ENCODE assay signal across 10 cellular contexts in the genomic region with DNA sequence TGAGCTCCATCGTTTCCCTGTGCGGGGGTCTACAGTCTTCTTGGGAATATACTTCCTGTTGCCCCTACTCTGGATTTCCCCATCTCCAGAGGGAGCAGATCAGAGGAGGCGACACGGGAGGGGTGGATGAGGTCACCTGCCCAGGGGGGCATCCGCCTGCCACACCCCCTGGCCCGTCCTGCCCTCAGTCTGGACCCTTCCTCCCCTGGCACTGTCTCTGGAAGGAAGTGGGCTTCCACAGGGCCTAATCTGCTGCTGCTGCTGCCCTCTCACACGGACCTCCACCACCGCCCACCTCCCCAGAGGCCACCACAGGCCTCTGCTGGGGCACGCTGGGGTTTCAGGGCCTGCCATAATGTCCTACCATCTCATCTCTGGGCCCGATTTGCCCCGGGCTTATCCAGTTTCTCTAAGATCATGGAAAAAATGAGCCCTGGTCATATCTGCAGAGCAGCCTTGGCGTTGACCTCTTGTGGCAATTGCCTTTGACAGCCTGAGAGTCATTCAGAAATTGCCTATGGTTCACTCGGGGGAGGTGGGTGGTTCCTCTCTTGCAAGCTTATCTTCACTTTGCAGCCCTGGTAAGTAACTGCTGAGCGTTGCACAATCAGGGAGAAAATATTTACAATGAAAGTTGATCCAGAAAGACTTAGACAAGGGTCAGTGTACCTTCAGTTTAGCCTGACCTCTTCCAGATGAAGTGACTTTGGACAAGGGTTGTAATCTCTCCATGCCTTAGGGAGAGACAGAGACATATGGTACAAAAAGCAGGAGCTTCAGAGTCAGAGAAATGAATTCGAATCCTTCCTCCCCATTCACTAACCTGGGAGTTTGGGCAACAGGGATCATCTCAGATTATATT.
A peak's percentile ranks its signal among the peaks of the same experiment; 100 is the strongest.
DNase-seq lines count a peak whose midpoint lies in the region; ATAC-seq, FAIRE-seq and TF ChIP-seq lines count a peak whose summit lies in the region.
"Had no signal": no experiment of that assay in that cellular context is flagged by ENCODE, and none has a peak within 500 bp of the region (broad histone marks: within the 10 kb centered on the region; RNA-seq: fewer than 3 reads in every experiment).

No MANE protein-coding gene starts in this region.

- H3K27ac ChIP-seq in Peyer's patch (peak overlapping the region; percentile 13 to 90 (median 59)), heart left ventricle (peak overlapping the region in 9 of 12 donors; percentile 21 to 73 (median 39))
- H3K27ac ChIP-seq: VCaP had no signal

- H3K4me1 ChIP-seq in Peyer's patch (peaks cover 0 to 32% (median 5%) of the 10 kb centered on the region in 4 donors), heart left ventricle (peaks cover 0 to 49% (median 10%) of the 10 kb centered on the region in 12 donors)

- H3K9me3 ChIP-seq in Peyer's patch = no peaks in the 10 kb centered on the region
- no peaks in the 10 kb centered on the region for H3K9me3 ChIP-seq in heart left ventricle
- H3K9me3 ChIP-seq in T-helper 17 cell (ENCODE audit: control insufficient read depth, low read length, poor library complexity, severe bottlenecking) = no peaks in the 10 kb centered on the region

- H3K4me3 Mint-ChIP-seq in T-helper 17 cell = no peak overlapping the region

- no peak for FAIRE-seq in urothelium cell line (lab: Jason Lieb, UNC)
- FAIRE-seq: H1 had no signal

- H3K36me3 Mint-ChIP-seq in T-helper 17 cell (ENCODE audit: low read depth) = no peaks in the 10 kb centered on the region

- H3K36me3 ChIP-seq in Peyer's patch (no peaks in the 10 kb centered on the region), heart left ventricle (no peaks in the 10 kb centered on the region)

- H3K4me3 ChIP-seq in Peyer's patch = no peak overlapping the region
- no peak overlapping the region for H3K4me3 ChIP-seq in heart left ventricle

- intact Hi-C loops in heart left ventricle (cut with DNase I) = loop anchor here in 1 of 10 donors (5.0 kb wide), 1 partner anchor 154 kb away; no protein-coding TSS in a partner anchor

- TF ChIP-seq CTCF in Peyer's patch (IDR thresholded peaks at IDR 0.05) = no peak
- TF ChIP-seq CTCF in heart left ventricle (IDR thresholded peaks at IDR 0.05) = no peak

- no peak overlapping the region for H3K27ac Mint-ChIP-seq in T-helper 17 cell

- ATAC-seq in heart left ventricle (peak in 3 of 4 donors; percentile 48 to 75 (median 60)), HG03521 (IDR thresholded peaks at IDR 0.05; ENCODE audit: unreplicated experiment) (no peak), T-helper 17 cell (no peak), HG02840 (IDR thresholded peaks at IDR 0.05; ENCODE audit: low FRiP score, unreplicated experiment) (no peak)

- 70 to 73% (median 71%) methylated on average over 14 to 15 of the region's 15 CpGs for WGBS in heart left ventricle, 4 donors

- H3K27me3 ChIP-seq in Peyer's patch (no peaks in the 10 kb centered on the region), heart left ventricle (no peaks in the 10 kb centered on the region)

- peaks cover 13% of the 10 kb centered on the region for H3K4me1 Mint-ChIP-seq in T-helper 17 cell

- peak; percentile 88 for DNase-seq in HuH-7 (ENCODE audit: low spot score)
- DNase-seq in Peyer's patch = peak in 1 of 3 donors; percentile 82
- DNase-seq in heart left ventricle = no peak
- DNase-seq in stimulated activated CD8-positive, alpha-beta memory T cell treated with anti-CD3 and anti-CD28 coated beads, Interleukin-15, amount 100 ng/mL, for 48 hours (ENCODE audit: low read depth in 2 of 2) = peak; percentile 40 to 58
- no peak for DNase-seq in urothelium cell line (ENCODE audit: low spot score)
- DNase-seq in T-helper 17 cell = no peak

- H3K27me3 Mint-ChIP-seq in T-helper 17 cell = no peaks in the 10 kb centered on the region

- TF ChIP-seq POLR2A in Peyer's patch (IDR thresholded peaks at IDR 0.05) (no peak), heart left ventricle (IDR thresholded peaks at IDR 0.05) (no peak)

Comparison
In these comparisons a context has a peak if more than half of its experiments do, and no peak if none do; other contexts are left out.
1. DNase-seq: peak in HuH-7 (single experiment) and stimulated activated CD8-positive, alpha-beta memory T cell treated with anti-CD3 and anti-CD28 coated beads, Interleukin-15, amount 100 ng/mL, for 48 hours (2 of 2); none in heart left ventricle (0 of 5), urothelium cell line (single experiment) and T-helper 17 cell (0 of 3).
2. ATAC-seq: peak in heart left ventricle (3 of 4); none in HG03521 (single experiment), T-helper 17 cell (single experiment) and HG02840 (single experiment).